In the genomic region with DNA sequence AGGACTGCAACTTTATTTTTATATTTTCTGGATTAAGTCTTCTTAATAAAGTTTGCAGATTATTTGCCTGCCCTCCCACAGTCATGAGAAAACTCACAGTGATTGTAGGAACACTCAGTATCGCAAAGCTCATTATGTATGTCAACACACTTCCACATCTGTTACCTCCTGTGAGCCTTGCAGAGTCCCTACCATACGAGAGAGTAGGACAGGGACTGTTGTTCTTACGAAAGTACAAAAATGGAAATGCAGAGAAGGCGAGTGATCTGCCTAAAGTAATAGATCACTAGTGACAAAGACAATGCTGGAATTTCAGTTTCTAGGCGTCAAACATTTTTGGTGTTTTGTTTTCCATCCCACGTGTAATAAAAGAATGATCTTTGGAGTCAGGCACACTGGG, we compare ENCODE assay signal across 17 cellular contexts.
DNase-seq lines count a peak whose midpoint lies in the region; ATAC-seq, FAIRE-seq and TF ChIP-seq lines count a peak whose summit lies in the region.
"Had no signal": no experiment of that assay in that cellular context is flagged by ENCODE, and none has a peak within 500 bp of the region (broad histone marks: within the 10 kb centered on the region; RNA-seq: fewer than 3 reads in every experiment).

No MANE protein-coding gene starts in this region.

- 50% methylated on average over 6 of the region's 6 CpGs for WGBS in hepatocyte (ENCODE audit: low lambda C conversion rate, missing lambda C conversion rate)

- H3K4me1 ChIP-seq in astrocyte (ENCODE audit: insufficient read depth, low read length): peaks cover 48% of the 10 kb centered on the region
- peaks cover 35% of the 10 kb centered on the region for H3K4me1 ChIP-seq in hepatocyte (ENCODE audit: insufficient read depth)

- H3K4me2 ChIP-seq in astrocyte (ENCODE audit: low read length) (peak overlapping the region; percentile 45), hepatocyte (peak overlapping the region; percentile 30)
- H3K4me2 ChIP-seq: BLaER1 treated with 17β-estradiol and CSF1 and Interleukin-3, amounts not matched to agents 10 nM and 100 nM; KMS-11 had no signal

- H3K27me3 Mint-ChIP-seq in HFFc6 (ENCODE audit: insufficient read depth) (no peaks in the 10 kb centered on the region; the same call in 1 of the 2 replicates), astrocyte (ENCODE audit: low read depth, unreplicated experiment) (peaks cover 3% of the 10 kb centered on the region)

- H3K4me3 Mint-ChIP-seq in HFFc6: no peak overlapping the region
- H3K4me3 Mint-ChIP-seq in astrocyte (ENCODE audit: unreplicated experiment): no peak overlapping the region

- H3K27me3 ChIP-seq in astrocyte (ENCODE audit: insufficient read depth, low read length) (no peaks in the 10 kb centered on the region), hepatocyte (no peaks in the 10 kb centered on the region)

- ATAC-seq in GM19328 (IDR thresholded peaks at IDR 0.05; ENCODE audit: unreplicated experiment): no peak

- DNase-seq in HFFc6: no peak
- DNase-seq in astrocyte (ENCODE audit: low read depth): peak; percentile 52
- no peak for DNase-seq in hepatocyte (ENCODE audit: low spot score)
- no peak for DNase-seq in amygdala (lab: John Stamatoyannopoulos, UW)
- DNase-seq in NOMO-1 (lab: John Stamatoyannopoulos, UW; ENCODE audit: unreplicated experiment in 2 of 2): no peak
- no peak for DNase-seq in nucleus accumbens (lab: John Stamatoyannopoulos, UW)
- DNase-seq: activated CD4-positive, CD25-positive, alpha-beta regulatory T cell; GOT3; head of caudate nucleus; midbrain; RPMI8226; stimulated activated CD4-positive, alpha-beta T cell treated with anti-CD3 and anti-CD28 coated beads, Interleukin-12 subunit alpha, Interleukin-12 subunit beta, amount 100 ng/mL, for 4 hours had no signal

- H4K20me1 ChIP-seq in astrocyte (ENCODE audit: insufficient read depth, low read length): no peaks in the 10 kb centered on the region
- H4K20me1 ChIP-seq in hepatocyte (ENCODE audit: insufficient read depth, poor library complexity, severe bottlenecking): no peaks in the 10 kb centered on the region

- peaks cover 18% of the 10 kb centered on the region; the same call in 1 of the 2 replicates for H3K36me3 Mint-ChIP-seq in HFFc6 (ENCODE audit: low read depth)
- H3K36me3 Mint-ChIP-seq in astrocyte (ENCODE audit: low read depth, unreplicated experiment): peaks cover 9% of the 10 kb centered on the region

- FAIRE-seq in astrocyte (lab: Jason Lieb, UNC): no peak
- FAIRE-seq: G401.6 had no signal

- H3K79me2 ChIP-seq in astrocyte (ENCODE audit: insufficient read depth, low read length) (no peaks in the 10 kb centered on the region), hepatocyte (no peaks in the 10 kb centered on the region)

- no peak for TF ChIP-seq CTCF in HFFc6 (IDR thresholded peaks at IDR 0.05)
- no peak for TF ChIP-seq CTCF in astrocyte (IDR thresholded peaks at IDR 0.05; ENCODE audit: insufficient read depth, low read depth, low read length)
- no peak for TF ChIP-seq CTCF in hepatocyte (IDR thresholded peaks at IDR 0.05; ENCODE audit: poor library complexity)

- no peaks in the 10 kb centered on the region for H3K9me3 Mint-ChIP-seq in HFFc6
- H3K9me3 Mint-ChIP-seq in astrocyte (ENCODE audit: unreplicated experiment): peaks cover 2% of the 10 kb centered on the region

- H3K4me3 ChIP-seq in astrocyte (ENCODE audit: insufficient read depth, low read depth, low read length): no peak overlapping the region
- H3K4me3 ChIP-seq in hepatocyte: no peak overlapping the region
- no peak overlapping the region for H3K4me3 ChIP-seq in skin epidermis
- H3K4me3 ChIP-seq: BLaER1 treated with 17β-estradiol and CSF1 and Interleukin-3, amounts not matched to agents 10 nM and 100 nM had no signal

- peaks cover 74% of the 10 kb centered on the region for H3K4me1 Mint-ChIP-seq in HFFc6 (ENCODE audit: low read depth)
- H3K4me1 Mint-ChIP-seq in astrocyte (ENCODE audit: low read depth, unreplicated experiment): peaks cover 26% of the 10 kb centered on the region

- no peak overlapping the region for H3K9ac ChIP-seq in astrocyte (ENCODE audit: low read length)
- H3K9ac ChIP-seq: BLaER1 treated with 17β-estradiol and CSF1 and Interleukin-3, amounts not matched to agents 10 nM and 100 nM; KMS-11 had no signal

- H3K27ac Mint-ChIP-seq in HFFc6 (peak overlapping the region; percentile 84; the same call in 1 of the 2 replicates), astrocyte (ENCODE audit: unreplicated experiment) (no peak overlapping the region)

- H2AFZ ChIP-seq in astrocyte (ENCODE audit: low read depth, low read length) (no peak overlapping the region), hepatocyte (no peak overlapping the region)

- no peaks in the 10 kb centered on the region for H3K36me3 ChIP-seq in astrocyte (ENCODE audit: insufficient read depth, low read length)
- no peaks in the 10 kb centered on the region for H3K36me3 ChIP-seq in hepatocyte (replicated peaks; ENCODE audit: insufficient read depth, low read depth)

- H3K27ac ChIP-seq in astrocyte (ENCODE audit: low read depth, low read length) (peak overlapping the region; percentile 21), hepatocyte (peak overlapping the region; percentile 64), skin epidermis (peak overlapping the region in 12 of 21 experiments; percentile 0 to 48 (median 21))
- H3K27ac ChIP-seq: BLaER1 treated with 17β-estradiol and CSF1 and Interleukin-3, amounts not matched to agents 10 nM and 100 nM; KMS-11 had no signal

- no peaks in the 10 kb centered on the region for H3K9me2 ChIP-seq in hepatocyte (replicated peaks; ENCODE audit: insufficient read depth)

- H3K9me3 ChIP-seq in astrocyte (ENCODE audit: insufficient read depth, low read depth, low read length): no peaks in the 10 kb centered on the region
- H3K9me3 ChIP-seq in hepatocyte (ENCODE audit: low read depth): no peaks in the 10 kb centered on the region
- H3K9me3 ChIP-seq: BLaER1 treated with 17β-estradiol and CSF1 and Interleukin-3, amounts not matched to agents 10 nM and 100 nM had no signal
